Comparison of ENCODE assay signal across 1 cellular context in the genomic region with DNA sequence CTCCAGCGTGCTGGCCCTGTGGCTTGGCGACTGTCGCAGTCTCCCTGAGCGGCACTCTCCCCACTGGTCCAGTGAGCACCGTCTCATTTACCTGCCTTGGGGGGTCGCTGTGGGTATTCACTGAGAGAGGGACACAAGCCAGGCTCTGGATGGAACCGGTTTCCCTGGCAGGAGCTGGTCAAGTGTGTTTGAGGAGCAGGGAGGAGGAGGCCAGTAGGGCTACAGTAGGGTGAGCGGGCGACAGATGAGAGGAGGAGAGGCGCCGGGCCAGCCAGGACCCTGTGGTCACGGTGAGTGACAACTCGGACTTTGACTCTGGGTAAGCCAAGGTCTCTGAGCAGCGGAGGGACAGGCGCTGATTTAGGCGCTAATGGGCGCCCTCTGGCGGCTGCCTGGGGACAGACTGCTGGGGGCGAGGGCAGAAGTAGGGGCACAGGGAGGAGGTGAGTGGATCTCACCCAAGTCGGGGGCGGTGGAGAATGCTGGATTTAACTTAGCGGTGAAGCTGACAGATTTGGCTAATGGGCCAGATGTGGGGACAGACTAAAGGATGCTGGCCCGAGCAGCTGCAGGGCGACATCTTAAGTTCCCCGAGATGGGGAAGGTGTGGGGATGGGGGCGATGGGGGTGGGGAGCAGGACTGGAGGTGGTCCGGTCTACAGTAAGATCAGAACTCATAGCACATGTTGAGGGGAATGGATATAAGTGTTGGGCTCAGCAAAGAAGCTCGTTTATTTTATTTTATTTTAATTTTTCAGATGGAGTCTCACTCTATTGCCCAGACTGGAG.
TF ChIP-seq lines count a peak whose summit lies in the region.

No MANE protein-coding gene starts in this region.

TF ChIP-seq in liver, 16 proteins besides CTCF, POLR2A, EP300 and RAD21 (continued from another document):
- TF ChIP-seq, protein P1, sequence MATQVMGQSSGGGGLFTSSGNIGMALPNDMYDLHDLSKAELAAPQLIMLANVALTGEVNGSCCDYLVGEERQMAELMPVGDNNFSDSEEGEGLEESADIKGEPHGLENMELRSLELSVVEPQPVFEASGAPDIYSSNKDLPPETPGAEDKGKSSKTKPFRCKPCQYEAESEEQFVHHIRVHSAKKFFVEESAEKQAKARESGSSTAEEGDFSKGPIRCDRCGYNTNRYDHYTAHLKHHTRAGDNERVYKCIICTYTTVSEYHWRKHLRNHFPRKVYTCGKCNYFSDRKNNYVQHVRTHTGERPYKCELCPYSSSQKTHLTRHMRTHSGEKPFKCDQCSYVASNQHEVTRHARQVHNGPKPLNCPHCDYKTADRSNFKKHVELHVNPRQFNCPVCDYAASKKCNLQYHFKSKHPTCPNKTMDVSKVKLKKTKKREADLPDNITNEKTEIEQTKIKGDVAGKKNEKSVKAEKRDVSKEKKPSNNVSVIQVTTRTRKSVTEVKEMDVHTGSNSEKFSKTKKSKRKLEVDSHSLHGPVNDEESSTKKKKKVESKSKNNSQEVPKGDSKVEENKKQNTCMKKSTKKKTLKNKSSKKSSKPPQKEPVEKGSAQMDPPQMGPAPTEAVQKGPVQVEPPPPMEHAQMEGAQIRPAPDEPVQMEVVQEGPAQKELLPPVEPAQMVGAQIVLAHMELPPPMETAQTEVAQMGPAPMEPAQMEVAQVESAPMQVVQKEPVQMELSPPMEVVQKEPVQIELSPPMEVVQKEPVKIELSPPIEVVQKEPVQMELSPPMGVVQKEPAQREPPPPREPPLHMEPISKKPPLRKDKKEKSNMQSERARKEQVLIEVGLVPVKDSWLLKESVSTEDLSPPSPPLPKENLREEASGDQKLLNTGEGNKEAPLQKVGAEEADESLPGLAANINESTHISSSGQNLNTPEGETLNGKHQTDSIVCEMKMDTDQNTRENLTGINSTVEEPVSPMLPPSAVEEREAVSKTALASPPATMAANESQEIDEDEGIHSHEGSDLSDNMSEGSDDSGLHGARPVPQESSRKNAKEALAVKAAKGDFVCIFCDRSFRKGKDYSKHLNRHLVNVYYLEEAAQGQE (IDR thresholded peaks at IDR 0.05), result peak; percentile 14
- no peak for TF ChIP-seq TAF1 (conservative IDR thresholded peaks at IDR 0.05)
- no peak for TF ChIP-seq FOXA2 (IDR thresholded peaks at IDR 0.05)
- TF ChIP-seq JUND (IDR thresholded peaks at IDR 0.05), result no peak
- peak; percentile 88 for TF ChIP-seq HNF4G (IDR thresholded peaks at IDR 0.05)
